In genomic region chr6:21634582-21634981, GRCh38 we compare ENCODE assay signal across 10 cellular contexts. TPM values are rescaled to one million over a fixed set of nuclear protein-coding genes. Genes with fewer than 3 reads are reported as not detected.
A peak's percentile ranks its signal among the peaks of the same experiment; 100 is the strongest.
DNase-seq lines count a peak whose midpoint lies in the region; ATAC-seq, FAIRE-seq and TF ChIP-seq lines count a peak whose summit lies in the region.
"Had no signal": no experiment of that assay in that cellular context is flagged by ENCODE, and none has a peak within 500 bp of the region (broad histone marks: within the 10 kb centered on the region; RNA-seq: fewer than 3 reads in every experiment).

No MANE protein-coding gene starts in this region.

- no peaks in the 10 kb centered on the region for H3K79me2 ChIP-seq in astrocyte (ENCODE audit: insufficient read depth, low read length)
- no peaks in the 10 kb centered on the region for H3K79me2 ChIP-seq in keratinocyte (ENCODE audit: control insufficient read depth, insufficient read depth, low read length)

- H3K27ac Mint-ChIP-seq in astrocyte (ENCODE audit: unreplicated experiment), result peak overlapping the region; percentile 1
- H3K27ac Mint-ChIP-seq in natural killer cell treated with Interleukin-12 subunit alpha and Interleukin-12 subunit beta and Interleukin-15 and Interleukin-18, amount 100 ng/mL, for 72 hours, result no peak overlapping the region

- peak overlapping the region; percentile 58 for H3K9ac ChIP-seq in astrocyte (ENCODE audit: low read length)
- no peak overlapping the region for H3K9ac ChIP-seq in keratinocyte (ENCODE audit: control insufficient read depth, extremely low read depth, insufficient read depth, low read length)

- no peak for ATAC-seq in GM21737 (IDR thresholded peaks at IDR 0.05; ENCODE audit: unreplicated experiment)
- ATAC-seq in natural killer cell treated with Interleukin-12 subunit alpha and Interleukin-12 subunit beta and Interleukin-15 and Interleukin-18, amount 100 ng/mL, for 72 hours, result no peak

- H3K4me1 Mint-ChIP-seq in astrocyte (ENCODE audit: low read depth, unreplicated experiment), result peaks cover 3% of the 10 kb centered on the region
- no peaks in the 10 kb centered on the region for H3K4me1 Mint-ChIP-seq in natural killer cell treated with Interleukin-12 subunit alpha and Interleukin-12 subunit beta and Interleukin-15 and Interleukin-18, amount 100 ng/mL, for 72 hours (ENCODE audit: low read depth in 2 of 2)

- no peaks in the 10 kb centered on the region for H3K9me3 ChIP-seq in astrocyte (ENCODE audit: insufficient read depth, low read depth, low read length)
- no peaks in the 10 kb centered on the region for H3K9me3 ChIP-seq in keratinocyte (ENCODE audit: control insufficient read depth, low read depth, low read length)

- FAIRE-seq in astrocyte (lab: Jason Lieb, UNC) (peak; percentile 95), keratinocyte (lab: Jason Lieb, UNC) (peak; percentile 84)

- TF ChIP-seq CTCF in AG09309 (IDR thresholded peaks at IDR 0.05; ENCODE audit: control insufficient read depth, insufficient read depth, low read depth, low read length, missing control alignments) (no peak), astrocyte (IDR thresholded peaks at IDR 0.05; ENCODE audit: insufficient read depth, low read depth, low read length) (no peak), keratinocyte (optimal IDR thresholded peaks at IDR 0.05 in 1 of 3, IDR thresholded peaks at IDR 0.05 in 1 of 3, conservative IDR thresholded peaks at IDR 0.05 in 1 of 3; ENCODE audit: extremely low read depth in 1 of 3, insufficient read depth in 2 of 3, low read length in 3 of 3) (no peak)

- H3K36me3 Mint-ChIP-seq in astrocyte (ENCODE audit: low read depth, unreplicated experiment), result no peaks in the 10 kb centered on the region
- no peaks in the 10 kb centered on the region for H3K36me3 Mint-ChIP-seq in natural killer cell treated with Interleukin-12 subunit alpha and Interleukin-12 subunit beta and Interleukin-15 and Interleukin-18, amount 100 ng/mL, for 72 hours

- peak; percentile 91 for DNase-seq in AG09309 (ENCODE audit: low read depth)
- peak; percentile 95 for DNase-seq in HT1080 (ENCODE audit: low read depth)
- peak; percentile 98 for DNase-seq in astrocyte (ENCODE audit: low read depth)
- peak; percentile 28 for DNase-seq in keratinocyte (ENCODE audit: low read depth, low spot score)
- DNase-seq in anterior cingulate cortex (lab: John Stamatoyannopoulos, UW), result no peak
- no peak for DNase-seq in NCI-H446 (lab: John Stamatoyannopoulos, UW)
- DNase-seq in natural killer cell treated with Interleukin-12 subunit alpha and Interleukin-12 subunit beta and Interleukin-15 and Interleukin-18, amount 100 ng/mL, for 72 hours (ENCODE audit: low spot score), result no peak
- DNase-seq: OCI-M1; stimulated activated CD8-positive, alpha-beta memory T cell treated with anti-CD3 and anti-CD28 coated beads, Interleukin-4, amount 100 ng/mL, for 48 hours had no signal

- H3K9me3 Mint-ChIP-seq in astrocyte (ENCODE audit: unreplicated experiment), result no peaks in the 10 kb centered on the region
- H3K9me3 Mint-ChIP-seq in natural killer cell treated with Interleukin-12 subunit alpha and Interleukin-12 subunit beta and Interleukin-15 and Interleukin-18, amount 100 ng/mL, for 72 hours, result no peaks in the 10 kb centered on the region

- H3K4me3 Mint-ChIP-seq in astrocyte (ENCODE audit: unreplicated experiment), result no peak overlapping the region
- H3K4me3 Mint-ChIP-seq in natural killer cell treated with Interleukin-12 subunit alpha and Interleukin-12 subunit beta and Interleukin-15 and Interleukin-18, amount 100 ng/mL, for 72 hours, result no peak overlapping the region

- H3K27me3 ChIP-seq in astrocyte (ENCODE audit: insufficient read depth, low read length), result no peaks in the 10 kb centered on the region
- H3K27me3 ChIP-seq in keratinocyte (ENCODE audit: control insufficient read depth, extremely low read depth, insufficient read depth, low read length), result no peaks in the 10 kb centered on the region

- H3K27me3 Mint-ChIP-seq in astrocyte (ENCODE audit: low read depth, unreplicated experiment), result no peaks in the 10 kb centered on the region
- peaks cover 0 to 9% of the 10 kb centered on the region in 2 donors for H3K27me3 Mint-ChIP-seq in natural killer cell treated with Interleukin-12 subunit alpha and Interleukin-12 subunit beta and Interleukin-15 and Interleukin-18, amount 100 ng/mL, for 72 hours

- H3K27ac ChIP-seq in astrocyte (ENCODE audit: low read depth, low read length) (peak overlapping the region; percentile 87), keratinocyte (ENCODE audit: control insufficient read depth, insufficient read depth, low read length) (peak overlapping the region; percentile 70)

- H3K4me3 ChIP-seq in AG09309 (ENCODE audit: control insufficient read depth, low read depth, low read length) (no peak overlapping the region), astrocyte (ENCODE audit: insufficient read depth, low read depth, low read length) (no peak overlapping the region), keratinocyte (ENCODE audit: control insufficient read depth in 2 of 3, extremely low read depth in 1 of 3, insufficient read depth in 2 of 3, low read depth in 1 of 3, low read length in 3 of 3) (no peak overlapping the region)

- H3K4me1 ChIP-seq in astrocyte (ENCODE audit: insufficient read depth, low read length), result peaks cover 12% of the 10 kb centered on the region
- H3K4me1 ChIP-seq in keratinocyte (ENCODE audit: control insufficient read depth, extremely low read depth, insufficient read depth, low read length), result peaks cover 13% of the 10 kb centered on the region

- H3K36me3 ChIP-seq in astrocyte (ENCODE audit: insufficient read depth, low read length), result no peaks in the 10 kb centered on the region
- no peaks in the 10 kb centered on the region for H3K36me3 ChIP-seq in keratinocyte (ENCODE audit: control insufficient read depth in 2 of 2, extremely low read depth in 1 of 2, insufficient read depth in 2 of 2, low read length in 2 of 2)

- dilution Hi-C loops in keratinocyte (cut with MboI; ENCODE audit: extremely low pct_ligation_motif_present, low sequenced_read_pairs), result no loop called here

- H3K4me2 ChIP-seq in astrocyte (ENCODE audit: low read length) (peak overlapping the region; percentile 62), keratinocyte (ENCODE audit: control insufficient read depth, extremely low read depth, insufficient read depth, low read depth, low read length) (peak overlapping the region; percentile 39)

- no peaks in the 10 kb centered on the region for H4K20me1 ChIP-seq in astrocyte (ENCODE audit: insufficient read depth, low read length)
- H4K20me1 ChIP-seq in keratinocyte (ENCODE audit: control insufficient read depth, extremely low read depth, insufficient read depth, low read length), result no peaks in the 10 kb centered on the region

- no peaks in the 10 kb centered on the region for H3K9me1 ChIP-seq in keratinocyte (ENCODE audit: control insufficient read depth, extremely low read depth, insufficient read depth, low read length)

- H2AFZ ChIP-seq in astrocyte (ENCODE audit: low read depth, low read length) (peak overlapping the region; percentile 54), keratinocyte (ENCODE audit: control insufficient read depth, low read length) (peak overlapping the region; percentile 86)

RNA-seq across cellular contexts. Expression of gene SOX4, which starts 41.0 kb away (rescaled TPM):
- total RNA-seq in HT1080 (2014; rRNA removed; shearing (Covaris generic)), result 4.5 and 4.8 TPM in 2 replicates
- polyA plus RNA-seq in HT1080 (2015; cell fraction: cytosol; rRNA removed), result 2.8 and 3.5 TPM in 2 replicates
- polyA plus RNA-seq in HT1080 (2015; cell fraction: nucleus; rRNA removed), result 4.7 and 5.0 TPM in 2 replicates
- total RNA-seq in astrocyte, result 94.9 and 108 TPM in 2 replicates
- 12.8 to 16.3 TPM (median 14.6 TPM) in 3 replicates for polyA plus RNA-seq in keratinocyte
- 9.5 TPM for polyA plus RNA-seq in keratinocyte (2011; ENCODE audit: low read depth)
- polyA plus RNA-seq in keratinocyte (2011; cell fraction: cytosol; rRNA removed), result 7.5 and 9.3 TPM in 2 replicates
- polyA plus RNA-seq in keratinocyte (2011; cell fraction: nucleus; rRNA removed), result 27.7 and 29.9 TPM in 2 replicates
- 19.0 and 25.6 TPM in 2 replicates for polyA plus RNA-seq in keratinocyte (2012; ENCODE audit: low replicate concordance)
- 9.4 to 13.8 TPM (median 10.9 TPM) in 3 replicates for polyA minus RNA-seq in keratinocyte
- 19.6 TPM for polyA minus RNA-seq in keratinocyte (2011; cell fraction: cytosol; rRNA and poly(A)+ RNA removed)
- 30.8 and 36.2 TPM in 2 replicates for polyA minus RNA-seq in keratinocyte (2011; cell fraction: nucleus; rRNA and poly(A)+ RNA removed)
- total RNA-seq in natural killer cell treated with Interleukin-12 subunit alpha and Interleukin-12 subunit beta and Interleukin-15 and Interleukin-18, amount 100 ng/mL, for 72 hours, result 1 to 10 TPM in 1 of 2 donors, under 1 TPM in 1; 0.98 to 1.5 TPM

Comparison
In these comparisons a context has a peak if more than half of its experiments do, and no peak if none do; other contexts are left out.
1. DNase-seq: peak in AG09309 (single experiment), HT1080 (single experiment), astrocyte (single experiment) and keratinocyte (single experiment); none in anterior cingulate cortex (0 of 58), NCI-H446 (0 of 2) and natural killer cell treated with Interleukin-12 subunit alpha and Interleukin-12 subunit beta and Interleukin-15 and Interleukin-18, amount 100 ng/mL, for 72 hours (single experiment).
2. RNA of gene SOX4, which starts 41.0 kb away (total RNA-seq): 94.9 to 108 TPM in astrocyte; 4.5 to 4.8 TPM in HT1080 and 0.98 to 1.5 TPM in natural killer cell treated with Interleukin-12 subunit alpha and Interleukin-12 subunit beta and Interleukin-15 and Interleukin-18, amount 100 ng/mL, for 72 hours; every median in the first group is over 10 times any median in the second.